21 cellular contexts compared by ENCODE assay signal in the genomic region with DNA sequence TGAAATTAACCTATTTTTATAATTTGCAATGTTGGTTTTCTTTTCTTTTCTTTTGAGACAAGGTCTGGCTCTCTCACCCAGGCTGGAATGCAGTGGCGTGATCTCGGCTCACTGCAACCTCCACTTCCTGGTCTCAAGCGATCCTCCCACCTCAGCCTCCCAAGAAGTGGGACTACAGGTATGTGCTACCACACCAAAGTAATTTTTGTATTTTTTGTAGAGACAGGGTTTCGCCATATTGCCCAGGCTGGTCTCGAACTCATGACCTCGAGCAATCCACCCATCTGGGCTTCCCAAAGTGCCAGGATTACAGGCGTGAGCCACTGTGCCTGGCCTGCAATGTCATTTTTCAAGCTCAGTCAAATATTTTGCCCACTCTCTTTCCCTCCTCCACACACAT. TPM values are rescaled to one million over a fixed set of nuclear protein-coding genes. Genes with fewer than 3 reads are reported as not detected.
"Had no signal": no experiment of that assay in that cellular context is flagged by ENCODE, and none has a peak within 500 bp of the region (broad histone marks: within the 10 kb centered on the region; RNA-seq: fewer than 3 reads in every experiment).

No MANE protein-coding gene starts in this region.

- H3K36me3 ChIP-seq: gastrocnemius medialis, left ventricle myocardium inferior, lower lobe of right lung, prostate gland, right lobe of liver, suprapubic skin, tibial nerve had no signal

- H3K9me3 ChIP-seq: prostate gland had no signal

- ATAC-seq: esophagus mucosa, gastrocnemius medialis, lower lobe of right lung, right lobe of liver had no signal

- H3K27ac ChIP-seq: gastrocnemius medialis, left ventricle myocardium inferior, lower lobe of right lung, parathyroid adenoma, prostate gland, right lobe of liver, skin epidermis, suprapubic skin, tibial nerve had no signal

- H3K4me3 ChIP-seq: gastrocnemius medialis, left ventricle myocardium inferior, lower lobe of right lung, prostate gland, right lobe of liver, skin epidermis, stomach, suprapubic skin, tibial nerve had no signal

- DNase-seq: central memory CD4-positive, alpha-beta T cell; effector memory CD4-positive, alpha-beta T cell; gastrocnemius medialis; glutamatergic neuron; immature natural killer cell; left ventricle myocardium inferior; lower lobe of right lung; midbrain; naive B cell; retina; right lobe of liver; stimulated activated CD4-positive, alpha-beta T cell treated with anti-CD3 and anti-CD28 coated beads, Interleukin-12 subunit alpha, Interleukin-12 subunit beta, amount 100 ng/mL, for 4 hours; stimulated activated naive CD4-positive, alpha-beta T cell; stomach had no signal

- H3K27me3 ChIP-seq: gastrocnemius medialis, right lobe of liver, stomach, suprapubic skin, tibial nerve had no signal

- H3K4me1 ChIP-seq: gastrocnemius medialis, left ventricle myocardium inferior, lower lobe of right lung, parathyroid adenoma, right lobe of liver, suprapubic skin, tibial nerve had no signal

RNA-seq across cellular contexts. Expression of a gene that starts 36.0 kb away (rescaled TPM):
- polyA plus RNA-seq: keratinocyte had no signal
